Comparison of ENCODE assay signal across 10 cellular contexts in the genomic region with DNA sequence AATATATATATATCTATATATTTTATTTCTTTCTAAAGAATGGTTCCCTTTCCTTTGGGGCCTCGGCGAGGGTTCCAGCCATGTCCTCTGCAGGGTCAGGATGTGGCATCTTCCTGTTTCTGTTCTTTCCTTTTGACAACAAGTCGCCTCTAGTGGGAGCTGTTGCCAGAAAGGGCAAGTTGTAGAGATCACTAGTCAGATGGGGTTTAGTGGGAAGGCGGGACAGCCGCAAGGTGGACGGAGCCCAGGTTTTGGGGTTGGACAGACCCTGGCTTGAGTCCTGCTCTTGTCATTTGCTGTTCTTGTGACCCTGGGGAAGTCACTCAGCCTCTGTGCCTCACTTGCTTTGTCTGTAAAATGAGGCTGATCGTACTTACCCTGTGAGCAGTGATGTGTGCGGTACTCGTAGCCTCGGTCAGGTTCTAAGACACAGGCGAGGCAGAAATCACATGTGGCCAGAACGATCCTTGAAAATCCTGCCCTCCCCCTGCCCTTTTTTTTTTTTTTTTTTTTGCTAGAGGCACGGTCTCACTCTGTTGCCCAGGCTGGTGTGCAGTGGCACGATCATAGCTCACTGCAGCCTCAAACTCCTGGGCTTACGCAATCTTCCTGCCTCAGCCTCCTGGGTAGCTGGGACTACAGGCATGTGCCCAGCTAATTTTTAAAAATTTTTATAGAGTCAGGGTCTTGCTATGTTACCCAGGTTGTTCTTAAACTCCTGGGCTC.
A peak's percentile ranks its signal among the peaks of the same experiment; 100 is the strongest.
DNase-seq lines count a peak whose midpoint lies in the region; TF ChIP-seq lines count a peak whose summit lies in the region.
"Had no signal": no experiment of that assay in that cellular context is flagged by ENCODE, and none has a peak within 500 bp of the region (broad histone marks: within the 10 kb centered on the region; RNA-seq: fewer than 3 reads in every experiment).

No MANE protein-coding gene starts in this region.

- no peak overlapping the region for H3K4me2 ChIP-seq in OCI-LY7 (ENCODE audit: low read length)

- H3K9me3 ChIP-seq in AG04450 (ENCODE audit: control insufficient read depth, insufficient read depth, low read length): no peaks in the 10 kb centered on the region
- H3K9me3 ChIP-seq in OCI-LY7 (ENCODE audit: low read length): no peaks in the 10 kb centered on the region
- H3K9me3 ChIP-seq: ascending aorta, neutrophil had no signal

- POLR2A ChIA-PET in AG04450 (lab: Yijun Ruan, JAX) (interaction anchor here (0.6 kb wide), 1 partner anchor 290 kb away, joined by 10 read pairs; no protein-coding TSS in a partner anchor), GM10248 (lab: Yijun Ruan, JAX) (no interaction called here), OCI-LY7 (lab: Charles Lee) (no interaction called here)

- no peak overlapping the region for H2AFZ ChIP-seq in OCI-LY7 (ENCODE audit: low read length)

- CTCF ChIA-PET in AG04450 (lab: Charles Lee) (no interaction called here), GM10248 (lab: Yijun Ruan, JAX) (interaction anchor here (1.4 kb wide), 1 partner anchor 377 kb away, joined by 3 read pairs; no protein-coding TSS in a partner anchor), OCI-LY7 (lab: Charles Lee; ENCODE audit: unreplicated experiment) (no interaction called here)

- no TSS peak for BruUV-seq in OCI-LY7 (replicated peaks; lab: Mats Ljungman, UMichigan)

- peaks cover 72% of the 10 kb centered on the region for H3K36me3 ChIP-seq in OCI-LY7 (ENCODE audit: insufficient read depth, low read length)

- H3K79me2 ChIP-seq in OCI-LY7 (ENCODE audit: insufficient read depth, low read depth, low read length): no peaks in the 10 kb centered on the region

- no peaks in the 10 kb centered on the region for H3K27me3 ChIP-seq in AG04450 (ENCODE audit: control insufficient read depth, insufficient read depth, low read length)
- H3K27me3 ChIP-seq: ascending aorta, neutrophil had no signal

- peaks cover 10% of the 10 kb centered on the region for H3K4me1 ChIP-seq in OCI-LY7 (ENCODE audit: insufficient read depth, low read length, poor library complexity, severe bottlenecking)
- H3K4me1 ChIP-seq: ascending aorta had no signal

- intact Hi-C loops in OCI-LY7 (cut with micrococcal nuclease; ENCODE audit: unreplicated experiment): no loop called here

- no peak for DNase-seq in AG04450 (ENCODE audit: low read depth, low spot score)
- DNase-seq in GM10248 (ENCODE audit: extremely low spot score): no peak
- peak; percentile 58 for DNase-seq in OCI-LY7 (ENCODE audit: low spot score)
- DNase-seq in fibroblast of mammary gland (ENCODE audit: low read depth): no peak
- no peak for DNase-seq in NCI-H1105 (lab: John Stamatoyannopoulos, UW)
- no peak for DNase-seq in NCI-H187 (lab: John Stamatoyannopoulos, UW)
- DNase-seq in epidermal melanocyte (ENCODE audit: insufficient read length, low spot score): no peak
- DNase-seq in NCI-H226: no peak

- H3K4me3 ChIP-seq in AG04450 (ENCODE audit: low read depth, low read length) (no peak overlapping the region), OCI-LY7 (ENCODE audit: low read depth, low read length, poor library complexity, severe bottlenecking) (no peak overlapping the region), fibroblast of mammary gland (ENCODE audit: control insufficient read depth, low read depth, low read length) (no peak overlapping the region)
- H3K4me3 ChIP-seq: ascending aorta had no signal

- H3K9me2 ChIP-seq in OCI-LY7 (ENCODE audit: insufficient read depth, low read length): no peaks in the 10 kb centered on the region

- TF ChIP-seq CTCF in AG04450 (IDR thresholded peaks at IDR 0.05; ENCODE audit: low read depth, low read length) (peak; percentile 32), GM10248 (IDR thresholded peaks at IDR 0.05; ENCODE audit: control extremely low read depth, extremely low read depth, low read depth, missing control alignments) (peak; percentile 38), OCI-LY7 (conservative IDR thresholded peaks at IDR 0.05; ENCODE audit: low read length) (peak; percentile 76), fibroblast of mammary gland (conservative IDR thresholded peaks at IDR 0.05; ENCODE audit: control insufficient read depth, insufficient read depth, low read depth, low read length) (peak; percentile 43)

- no peaks in the 10 kb centered on the region for H4K20me1 ChIP-seq in OCI-LY7 (ENCODE audit: insufficient read depth, low read length)

- no peak overlapping the region for H3K27ac ChIP-seq in AG04450 (ENCODE audit: low read depth, low read length)
- H3K27ac ChIP-seq in OCI-LY7 (ENCODE audit: low read depth, low read length, poor library complexity, severe bottlenecking): no peak overlapping the region
- H3K27ac ChIP-seq: ascending aorta, neutrophil had no signal
